ENCODE assay signal across 8 cellular contexts in the genomic region with DNA sequence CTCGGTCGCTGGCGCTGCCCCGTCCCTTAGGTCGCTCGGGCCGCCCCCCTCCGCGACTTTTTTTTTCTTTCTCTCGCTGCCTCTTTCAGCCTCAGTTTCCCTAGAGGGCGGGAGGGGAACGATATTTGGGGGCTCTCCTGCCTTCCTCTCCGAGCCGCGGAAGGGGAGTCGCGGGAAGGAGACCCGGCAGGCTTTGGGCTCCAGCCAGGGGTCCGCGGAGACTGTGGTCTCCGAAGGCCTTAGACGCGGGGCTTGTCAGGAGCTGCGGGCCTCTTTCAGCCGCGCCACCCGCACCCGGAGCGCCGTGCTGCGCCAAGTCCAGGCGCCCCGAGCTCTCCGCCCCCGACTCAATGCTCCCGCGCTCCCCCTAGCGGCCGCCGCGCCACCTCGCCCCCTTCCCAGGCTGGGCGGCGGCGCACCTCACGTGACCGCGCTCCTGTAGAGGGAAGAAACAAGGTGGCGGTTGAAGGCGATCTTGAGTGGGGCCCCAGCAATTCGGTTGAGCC. TPM values are rescaled to one million over a fixed set of nuclear protein-coding genes. Genes with fewer than 3 reads are reported as not detected.
A peak's percentile ranks its signal among the peaks of the same experiment; 100 is the strongest.
DNase-seq lines count a peak whose midpoint lies in the region; ATAC-seq and TF ChIP-seq lines count a peak whose summit lies in the region.

A gene (plus strand): TSS at position 427 of the 506 bp plus-strand sequence. CDS start 14,010 bp downstream, outside the sequence.

- intact Hi-C loops in left cardiac atrium (cut with DNase I) (loop anchor here in 1 of 2 donors (5.0 kb wide), 1 partner anchor 130 kb away; no protein-coding TSS in a partner anchor), prostate gland (cut with DNase I) (loop anchor here (5.0 kb wide), 1 partner anchor 135 kb away; a partner anchor contains a TSS), upper lobe of right lung (cut with DNase I) (no loop called here)

- H3K4me1 ChIP-seq in prostate gland (replicated peaks) (no peaks in the 10 kb centered on the region), upper lobe of right lung (peaks cover 16% of the 10 kb centered on the region)

- CTCF ChIA-PET in T-cell (lab: Charles Lee) = interaction anchor here (0.6 to 2.2 kb wide), 6 partner anchors 9 to 132 kb away, joined by 3 to 7 read pairs (median 4); no protein-coding TSS in a partner anchor

- H3K9me3 ChIP-seq in prostate gland (no peaks in the 10 kb centered on the region), upper lobe of right lung (no peaks in the 10 kb centered on the region)

- TF ChIP-seq CTCF in GM10266 (IDR thresholded peaks at IDR 0.05; ENCODE audit: control insufficient read depth, insufficient read depth, low read depth, missing control alignments) (peak; percentile 97), prostate gland (IDR thresholded peaks at IDR 0.05) (peak; percentile 92 to 96 (median 94)), upper lobe of right lung (IDR thresholded peaks at IDR 0.05) (peak; percentile 98)

- peaks cover 35 to 46% (median 40%) of the 10 kb centered on the region in 3 donors for H3K4me1 Mint-ChIP-seq in T-cell

- H3K27ac Mint-ChIP-seq in T-cell = peak within 1 kb of the TSS; percentile 88 to 89

- H3K27me3 ChIP-seq in prostate gland (replicated peaks; ENCODE audit: insufficient read depth) (no peaks in the 10 kb centered on the region), upper lobe of right lung (no peaks in the 10 kb centered on the region)

- H3K36me3 ChIP-seq in prostate gland (no peaks in the 10 kb centered on the region), upper lobe of right lung (no peaks in the 10 kb centered on the region)

- TF ChIP-seq POLR2A in prostate gland (IDR thresholded peaks at IDR 0.05) = peak; percentile 51

- DNase-seq in GM10266 (ENCODE audit: extremely low spot score) (peak; percentile 91), NCI-H1105 treated with DMSO at 0.1 percent for 48 hours (lab: John Stamatoyannopoulos, UW) (peak; percentile 65), T-cell (peak; percentile 71 to 92 (median 86)), left cardiac atrium (peak; percentile 88), prostate gland (ENCODE audit: low spot score) (peak; percentile 89), upper lobe of right lung (peak; percentile 95)

- H3K27me3 Mint-ChIP-seq in T-cell = no peaks in the 10 kb centered on the region

- peak within 1 kb of the TSS; percentile 78 to 96 for H3K4me3 ChIP-seq in prostate gland
- H3K4me3 ChIP-seq in upper lobe of right lung = peak within 1 kb of the TSS; percentile 76

- no peaks in the 10 kb centered on the region for H3K36me3 Mint-ChIP-seq in T-cell

- H3K27ac ChIP-seq in adipose tissue (ENCODE audit: low read depth, low read length) (peak within 1 kb of the TSS; percentile 41), prostate gland (peak within 1 kb of the TSS; percentile 85 to 90), upper lobe of right lung (peak within 1 kb of the TSS; percentile 80)

- POLR2A ChIA-PET in T-cell (lab: Charles Lee) = interaction anchor here in 1 of 2 donors (0.8 kb wide), 1 partner anchor 15 kb away, joined by 4 read pairs; no protein-coding TSS in a partner anchor

- no peaks in the 10 kb centered on the region for H3K9me3 Mint-ChIP-seq in T-cell

- WGBS in adipose tissue, 3 donors = 0 to 1% (median 0%) methylated on average over 36 to 51 of the region's 51 CpGs
- under 1% methylated on average over 50 of the region's 51 CpGs for WGBS in prostate gland

- ATAC-seq in HG02588 (IDR thresholded peaks at IDR 0.05; ENCODE audit: unreplicated experiment) (peak; percentile 83), T-cell (replicated peaks in 1 of 4) (peak; percentile 91 to 94 (median 93)), left cardiac atrium (peak; percentile 99), upper lobe of right lung (peak; percentile 99)

- peak within 1 kb of the TSS; percentile 91 to 99 (median 96) for H3K4me3 Mint-ChIP-seq in T-cell

RNA-seq across cellular contexts. Expression of the gene that starts here (rescaled TPM):
- total RNA-seq in T-cell = 10 to 100 TPM; 43.3 to 71.1 (median 54.9) TPM
- 1 to 10 TPM; 3.1 to 9.4 (median 4.7) TPM for polyA plus RNA-seq in adipose tissue
- 1 to 10 TPM; 3.9 to 4.4 TPM for total RNA-seq in left cardiac atrium
- total RNA-seq in prostate gland = 10 to 100 TPM in 1 of 2 donors, 1 to 10 TPM in 1; 8.7 to 23.6 TPM
- 15.8 TPM for total RNA-seq in upper lobe of right lung

Comparison
In these comparisons a context has a peak if more than half of its experiments do, and no peak if none do; other contexts are left out.
1. Peak in every context shown above with its lines: DNase-seq, ATAC-seq, H3K4me3 ChIP-seq and H3K27ac ChIP-seq.